Comparison of ENCODE assay signal across 8 cellular contexts in the genomic region with DNA sequence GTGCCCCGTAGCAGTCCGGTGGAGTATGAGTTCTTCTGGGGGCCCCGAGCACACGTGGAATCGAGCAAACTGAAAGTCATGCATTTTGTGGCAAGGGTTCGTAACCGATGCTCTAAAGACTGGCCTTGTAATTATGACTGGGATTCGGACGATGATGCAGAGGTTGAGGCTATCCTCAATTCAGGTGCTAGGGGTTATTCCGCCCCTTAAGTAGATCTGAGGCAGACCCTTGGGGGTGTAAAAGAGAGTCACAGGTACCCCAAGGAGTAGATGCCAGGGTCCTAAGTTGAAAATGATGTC. TPM values are rescaled to one million over a fixed set of nuclear protein-coding genes. Genes with fewer than 3 reads are reported as not detected.
DNase-seq lines count a peak whose midpoint lies in the region; ATAC-seq and TF ChIP-seq lines count a peak whose summit lies in the region.

No MANE protein-coding gene starts in this region.

- H3K27ac ChIP-seq in layer of hippocampus (ENCODE audit: low read depth, low read length): peak overlapping the region; percentile 86
- H3K27ac ChIP-seq in testis: peak overlapping the region; percentile 86
- no peak overlapping the region for H3K27ac ChIP-seq in PC-9

- H3K36me3 Mint-ChIP-seq in activated CD8-positive, alpha-beta memory T cell treated with anti-CD3 and anti-CD28 coated beads, Interleukin-2, amount 10 ng/mL, durations not matched to agents 7 days and 5 days: no peaks in the 10 kb centered on the region
- H3K36me3 Mint-ChIP-seq in activated naive CD4-positive, alpha-beta T cell treated with anti-CD3 and anti-CD28 coated beads, Interleukin-2, amount 50 U/mL, for 72 hours: peaks cover 7 to 15% of the 10 kb centered on the region in 2 donors

- no peaks in the 10 kb centered on the region for H3K36me3 ChIP-seq in testis (ENCODE audit: low read depth, missing control alignments)
- H3K36me3 ChIP-seq in PC-9 (ENCODE audit: low read depth): no peaks in the 10 kb centered on the region

- no TSS peak for BruUV-seq in PC-9 (replicated peaks; lab: Mats Ljungman, UMichigan)

- POLR2A ChIA-PET in PC-9 (lab: Charles Lee; ENCODE audit: unreplicated experiment): no interaction called here

- no peak for TF ChIP-seq CTCF in testis (IDR thresholded peaks at IDR 0.05)
- no peak for TF ChIP-seq CTCF in GM20000 (IDR thresholded peaks at IDR 0.05; ENCODE audit: extremely low read depth, missing control alignments)
- TF ChIP-seq CTCF in PC-9 (conservative IDR thresholded peaks at IDR 0.05): no peak

- H3K4me1 ChIP-seq in testis (no peaks in the 10 kb centered on the region), PC-9 (replicated peaks; ENCODE audit: insufficient read depth) (no peaks in the 10 kb centered on the region)

- H3K4me1 Mint-ChIP-seq in activated CD8-positive, alpha-beta memory T cell treated with anti-CD3 and anti-CD28 coated beads, Interleukin-2, amount 10 ng/mL, durations not matched to agents 7 days and 5 days: peaks cover 12% of the 10 kb centered on the region

- no peak overlapping the region for H3K4me2 ChIP-seq in PC-9

- no peaks in the 10 kb centered on the region for H3F3A ChIP-seq in PC-9 (ENCODE audit: insufficient read depth, low read depth)

- H3K9me3 Mint-ChIP-seq in activated CD8-positive, alpha-beta memory T cell treated with anti-CD3 and anti-CD28 coated beads, Interleukin-2, amount 10 ng/mL, durations not matched to agents 7 days and 5 days (ENCODE audit: low read depth): no peaks in the 10 kb centered on the region
- H3K9me3 Mint-ChIP-seq in activated naive CD4-positive, alpha-beta T cell treated with anti-CD3 and anti-CD28 coated beads, Interleukin-2, amount 50 U/mL, for 72 hours: no peaks in the 10 kb centered on the region

- no peak for TF ChIP-seq POLR2A in testis (IDR thresholded peaks at IDR 0.05)

- peak overlapping the region; percentile 92 for H3K4me3 Mint-ChIP-seq in activated CD8-positive, alpha-beta memory T cell treated with anti-CD3 and anti-CD28 coated beads, Interleukin-2, amount 10 ng/mL, durations not matched to agents 7 days and 5 days

- no peaks in the 10 kb centered on the region for H4K20me1 ChIP-seq in PC-9 (ENCODE audit: insufficient read depth)

- WGBS in testis, 2 donors: 1% methylated on average over 10 of the region's 10 CpGs; no CpG with 5 or more reads in 1 of the 2 donors

- no peaks in the 10 kb centered on the region for H3K9me2 ChIP-seq in PC-9 (ENCODE audit: insufficient read depth)

- peak overlapping the region; percentile 91 for H3K27ac Mint-ChIP-seq in activated CD8-positive, alpha-beta memory T cell treated with anti-CD3 and anti-CD28 coated beads, Interleukin-2, amount 10 ng/mL, durations not matched to agents 7 days and 5 days
- peak overlapping the region; percentile 92 to 97 for H3K27ac Mint-ChIP-seq in activated naive CD4-positive, alpha-beta T cell treated with anti-CD3 and anti-CD28 coated beads, Interleukin-2, amount 50 U/mL, for 72 hours

- no peaks in the 10 kb centered on the region for H3K27me3 Mint-ChIP-seq in activated CD8-positive, alpha-beta memory T cell treated with anti-CD3 and anti-CD28 coated beads, Interleukin-2, amount 10 ng/mL, durations not matched to agents 7 days and 5 days

- H3K79me2 ChIP-seq in PC-9 (ENCODE audit: low read depth): no peaks in the 10 kb centered on the region

- H3K4me3 ChIP-seq in testis (peak overlapping the region; percentile 65 to 76), PC-9 (no peak overlapping the region)

- no peak overlapping the region for H2AFZ ChIP-seq in PC-9

- CTCF ChIA-PET in activated CD8-positive, alpha-beta memory T cell treated with anti-CD3 and anti-CD28 coated beads, Interleukin-2, amount 10 ng/mL, durations not matched to agents 7 days and 5 days (lab: Charles Lee): no interaction called here
- CTCF ChIA-PET in PC-9 (lab: Charles Lee): no interaction called here

- intact Hi-C loops in testis (cut with DNase I; ENCODE audit: low total_unique reads): no loop called here
- intact Hi-C loops in PC-9 (cut with micrococcal nuclease; ENCODE audit: unreplicated experiment): no loop called here

- H3K9me3 ChIP-seq in testis (no peaks in the 10 kb centered on the region), PC-9 (ENCODE audit: insufficient read depth, low read depth) (no peaks in the 10 kb centered on the region)

- no peak for DNase-seq in activated CD8-positive, alpha-beta memory T cell treated with anti-CD3 and anti-CD28 coated beads, Interleukin-2, amount 10 ng/mL, durations not matched to agents 7 days and 5 days
- DNase-seq in activated CD8-positive, alpha-beta memory T cell treated with anti-CD3 and anti-CD28 coated beads, Interleukin-2, amount 50 U/mL, for 48 hours: no peak
- no peak for DNase-seq in activated naive CD4-positive, alpha-beta T cell treated with anti-CD3 and anti-CD28 coated beads, Interleukin-2, amount 50 U/mL, for 72 hours (ENCODE audit: low spot score in 2 of 2)
- DNase-seq in testis (no peak), GM20000 (ENCODE audit: low spot score) (no peak), NCI-H446 treated with DMSO at 0.1 percent for 48 hours (lab: John Stamatoyannopoulos, UW) (no peak), PC-9 (no peak)

- no peak for ATAC-seq in activated CD8-positive, alpha-beta memory T cell treated with anti-CD3 and anti-CD28 coated beads, Interleukin-2, amount 10 ng/mL, durations not matched to agents 7 days and 5 days
- peak in 1 of 2 donors; percentile 51 for ATAC-seq in activated naive CD4-positive, alpha-beta T cell treated with anti-CD3 and anti-CD28 coated beads, Interleukin-2, amount 50 U/mL, for 72 hours

- H3K27me3 ChIP-seq in layer of hippocampus (ENCODE audit: control insufficient read depth, insufficient read depth, low read length) (no peaks in the 10 kb centered on the region), testis (no peaks in the 10 kb centered on the region), PC-9 (ENCODE audit: insufficient read depth, low read depth) (no peaks in the 10 kb centered on the region)

RNA-seq across cellular contexts. Expression of a gene that starts 0.8 kb away (rescaled TPM):
- total RNA-seq in activated CD8-positive, alpha-beta memory T cell treated with anti-CD3 and anti-CD28 coated beads, Interleukin-2, amount 10 ng/mL, durations not matched to agents 7 days and 5 days: 10 to 100 TPM; 14.6 to 17.9 TPM
- total RNA-seq in activated naive CD4-positive, alpha-beta T cell treated with anti-CD3 and anti-CD28 coated beads, Interleukin-2, amount 50 U/mL, for 72 hours: 10 to 100 TPM; 18.1 to 24.3 TPM
- total RNA-seq in testis (100 to 1,000 TPM; 103 to 119 TPM), PC-9 (2021) (not detected in 2 replicates)
- polyA plus RNA-seq in testis (ENCODE audit: insufficient read depth, low read depth, low replicate concordance): 87.0 TPM

RNA-seq across cellular contexts. Expression of a gene that starts 36.9 kb away (rescaled TPM):
- under 1 TPM; 0.82 to 0.88 TPM for total RNA-seq in activated CD8-positive, alpha-beta memory T cell treated with anti-CD3 and anti-CD28 coated beads, Interleukin-2, amount 10 ng/mL, durations not matched to agents 7 days and 5 days
- total RNA-seq in activated naive CD4-positive, alpha-beta T cell treated with anti-CD3 and anti-CD28 coated beads, Interleukin-2, amount 50 U/mL, for 72 hours: 1 to 10 TPM; 1.9 to 3.9 TPM
- total RNA-seq in testis (10 to 100 TPM in 1 of 2 donors, 1 to 10 TPM in 1; 9.6 to 13.3 TPM), PC-9 (2021) (not detected in 2 replicates)
- polyA plus RNA-seq in testis (ENCODE audit: insufficient read depth, low read depth, low replicate concordance): 0.50 TPM

Comparison
In these comparisons a context has a peak if more than half of its experiments do, and no peak if none do; other contexts are left out.
1. RNA of a gene that starts 0.8 kb away (total RNA-seq): 103 to 119 TPM in testis, 18.1 to 24.3 TPM in activated naive CD4-positive, alpha-beta T cell treated with anti-CD3 and anti-CD28 coated beads, Interleukin-2, amount 50 U/mL, for 72 hours and 14.6 to 17.9 TPM in activated CD8-positive, alpha-beta memory T cell treated with anti-CD3 and anti-CD28 coated beads, Interleukin-2, amount 10 ng/mL, durations not matched to agents 7 days and 5 days; not detected in PC-9; every median in the first group is over 10 times any median in the second.